3 cellular contexts compared by ENCODE assay signal in genomic region chr7:155800741-155801267, GRCh38.
TF ChIP-seq lines count a peak whose summit lies in the region.

No MANE protein-coding gene starts in this region.

TF ChIP-seq in SK-N-SH, 30 proteins besides CTCF, POLR2A, EP300 and RAD21 (continued from another document and continues in another):
- TF ChIP-seq USF2 (IDR thresholded peaks at IDR 0.05; ENCODE audit: borderline replicate concordance, low read depth, low read length) (no peak), RCOR1 (IDR thresholded peaks at IDR 0.05; ENCODE audit: low read length) (no peak), YY1 (IDR thresholded peaks at IDR 0.05; ENCODE audit: low read depth) (no peak), REST (IDR thresholded peaks at IDR 0.05; ENCODE audit: low read depth, low read length) (no peak), POLR2AphosphoS5 (IDR thresholded peaks at IDR 0.05; ENCODE audit: low read depth, low read length) (no peak), RFX5 (IDR thresholded peaks at IDR 0.05; ENCODE audit: low read length) (no peak), GABPA (IDR thresholded peaks at IDR 0.05; ENCODE audit: low read depth) (no peak), PBX3 (IDR thresholded peaks at IDR 0.05) (no peak), ZBTB33 (IDR thresholded peaks at IDR 0.05; ENCODE audit: borderline replicate concordance, low read depth) (no peak), NRF1 (IDR thresholded peaks at IDR 0.05; ENCODE audit: low read depth, low read length) (no peak), TCF12 (IDR thresholded peaks at IDR 0.05) (no peak)

TF ChIP-seq in SK-N-SH treated with all-trans-retinoic acid at 6 μM for 48 hours, 23 proteins besides CTCF, POLR2A, EP300 and RAD21 (continued from another document):
- TF ChIP-seq TSHZ2 (CRISPR knock-in tag; IDR thresholded peaks at IDR 0.05) (no peak), BACH2 (CRISPR knock-in tag; IDR thresholded peaks at IDR 0.05; ENCODE audit: borderline replicate concordance) (no peak)

TF ChIP-seq in HepG2, 621 proteins besides CTCF, POLR2A, EP300 and RAD21 (continued from another document and continues in another):
- TF ChIP-seq REST (IDR thresholded peaks at IDR 0.05; ENCODE audit: borderline replicate concordance in 1 of 2, low read depth in 1 of 2, low read length in 2 of 2) (no peak), MAX (IDR thresholded peaks at IDR 0.05) (peak; percentile 95), CREB1 (IDR thresholded peaks at IDR 0.05) (no peak), CREB1 (CRISPR knock-in tag; IDR thresholded peaks at IDR 0.05) (no peak), STAG1 (CRISPR knock-in tag; IDR thresholded peaks at IDR 0.05) (no peak), HOXA7 (CRISPR knock-in tag; IDR thresholded peaks at IDR 0.05) (no peak), GPN1 (CRISPR knock-in tag; IDR thresholded peaks at IDR 0.05; ENCODE audit: borderline replicate concordance) (no peak), ZNF691 (CRISPR knock-in tag; IDR thresholded peaks at IDR 0.05; ENCODE audit: borderline replicate concordance, low read depth) (no peak), REXO4 (CRISPR knock-in tag; IDR thresholded peaks at IDR 0.05; ENCODE audit: borderline replicate concordance) (no peak), ZNF44 (CRISPR knock-in tag; IDR thresholded peaks at IDR 0.05) (no peak), SYNCRIP (IDR thresholded peaks at IDR 0.05; ENCODE audit: insufficient read depth, low read depth, low read length) (no peak), ZNF777 (CRISPR knock-in tag; IDR thresholded peaks at IDR 0.05) (no peak), SNAPC5 (CRISPR knock-in tag; IDR thresholded peaks at IDR 0.05; ENCODE audit: borderline replicate concordance) (no peak), ZNF383 (CRISPR knock-in tag; IDR thresholded peaks at IDR 0.05; ENCODE audit: borderline replicate concordance) (no peak), FOSL1 (CRISPR knock-in tag; IDR thresholded peaks at IDR 0.05; ENCODE audit: borderline replicate concordance) (no peak), ZBTB39 (CRISPR knock-in tag; IDR thresholded peaks at IDR 0.05) (no peak), TCF7 (IDR thresholded peaks at IDR 0.05; ENCODE audit: low read depth) (no peak), ZNF318 (CRISPR knock-in tag; IDR thresholded peaks at IDR 0.05) (no peak), PHF21A (CRISPR knock-in tag; IDR thresholded peaks at IDR 0.05) (no peak), IRF1 (CRISPR knock-in tag; IDR thresholded peaks at IDR 0.05; ENCODE audit: low read depth) (no peak), ZNF33B (CRISPR knock-in tag; IDR thresholded peaks at IDR 0.05) (no peak), ZBTB14 (CRISPR knock-in tag; IDR thresholded peaks at IDR 0.05) (no peak), ZNF747 (CRISPR knock-in tag; IDR thresholded peaks at IDR 0.05; ENCODE audit: borderline replicate concordance) (no peak), HOXD1 (CRISPR knock-in tag; IDR thresholded peaks at IDR 0.05) (no peak), HMGXB3 (CRISPR knock-in tag; IDR thresholded peaks at IDR 0.05; ENCODE audit: borderline replicate concordance) (0 out of 2 replicates have a peak, but pooled peaks have one; percentile 46), ZFP82 (CRISPR knock-in tag; IDR thresholded peaks at IDR 0.05; ENCODE audit: borderline replicate concordance) (no peak), ZNF343 (CRISPR knock-in tag; IDR thresholded peaks at IDR 0.05) (0 out of 2 replicates have a peak, but pooled peaks have one; percentile 42), NFE2 (CRISPR knock-in tag; IDR thresholded peaks at IDR 0.05) (no peak), ZMAT3 (CRISPR knock-in tag; conservative IDR thresholded peaks at IDR 0.05) (no peak; the same call in 1 of the 2 replicates), SIN3B (IDR thresholded peaks at IDR 0.05; ENCODE audit: low read length) (no peak), ZNF10 (CRISPR knock-in tag; IDR thresholded peaks at IDR 0.05; ENCODE audit: borderline replicate concordance, low read depth) (no peak)
